8 cellular contexts compared by ENCODE assay signal in the genomic region with DNA sequence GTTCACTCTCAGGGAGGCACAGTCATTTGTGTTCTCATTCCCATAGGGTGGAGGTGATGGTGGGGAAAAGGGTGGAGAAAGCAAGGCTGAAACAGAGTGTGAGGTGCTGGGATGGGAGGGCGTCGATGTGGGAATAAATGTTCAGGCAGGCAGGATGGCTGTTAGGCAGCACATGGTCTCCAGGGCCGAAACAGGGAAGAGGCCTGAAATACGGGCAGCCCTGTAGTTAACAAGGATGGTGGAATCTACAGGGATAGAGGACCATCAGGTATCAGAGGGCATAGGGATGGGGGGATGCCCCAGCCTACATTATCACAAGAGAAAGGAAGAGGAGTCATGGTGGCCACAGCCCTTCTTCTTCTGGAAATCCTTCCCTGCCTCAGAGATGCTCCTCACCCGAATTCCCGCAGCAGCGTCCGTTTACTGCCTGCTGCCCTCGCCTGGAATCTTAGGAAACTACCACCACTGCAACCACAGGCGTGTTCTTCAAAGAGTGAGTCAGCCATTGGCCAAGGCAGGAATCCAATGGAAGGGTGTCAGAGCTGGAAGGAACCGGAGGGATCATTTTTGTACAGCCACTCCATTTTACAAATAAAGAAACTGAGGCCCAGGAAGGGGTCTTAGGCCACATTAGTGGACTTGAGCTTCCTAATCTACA. TPM values are rescaled to one million over a fixed set of nuclear protein-coding genes. Genes with fewer than 3 reads are reported as not detected.
A peak's percentile ranks its signal among the peaks of the same experiment; 100 is the strongest.
DNase-seq lines count a peak whose midpoint lies in the region; ATAC-seq and TF ChIP-seq lines count a peak whose summit lies in the region.

No MANE protein-coding gene starts in this region.

- H3K27me3 Mint-ChIP-seq in CD14-positive monocyte (ENCODE audit: low read depth in 3 of 3), result peaks cover 9 to 18% (median 15%) of the 10 kb centered on the region in 3 donors

- no peak overlapping the region for H3K27ac Mint-ChIP-seq in CD14-positive monocyte

- DNase-seq in HEK293T (ENCODE audit: extremely low spot score) (peak; percentile 77), left cardiac atrium (peak; percentile 71), renal cortical epithelial cell (ENCODE audit: low read depth) (peak; percentile 72), CD14-positive monocyte (ENCODE audit: low spot score) (no peak), GM19240 (ENCODE audit: insufficient read length, low spot score) (no peak)

- POLR2A ChIA-PET in HEK293T (lab: Yijun Ruan, JAX), result no interaction called here

- ATAC-seq in left cardiac atrium (peak; percentile 85 to 88), GM21576 (IDR thresholded peaks at IDR 0.05; ENCODE audit: unreplicated experiment) (no peak)

- H3K27ac ChIP-seq in 22Rv1 (no peak overlapping the region), VCaP (no peak overlapping the region)

- no peaks in the 10 kb centered on the region for H3K4me1 Mint-ChIP-seq in CD14-positive monocyte

- no peaks in the 10 kb centered on the region for H3K36me3 Mint-ChIP-seq in CD14-positive monocyte

- no peak overlapping the region for H3K4me3 Mint-ChIP-seq in CD14-positive monocyte

- TF ChIP-seq CTCF in 22Rv1 (IDR thresholded peaks at IDR 0.05), result peak; percentile 77
- peak; percentile 73 for TF ChIP-seq CTCF in VCaP (conservative IDR thresholded peaks at IDR 0.05)
- TF ChIP-seq CTCF in CD14-positive monocyte (IDR thresholded peaks at IDR 0.05), result no peak

- CTCF ChIA-PET in HEK293T (lab: Yijun Ruan, JAX), result interaction anchor here (0.6 to 2.5 kb wide), 2 partner anchors 20 to 194 kb away, joined by 3 to 18 read pairs; no protein-coding TSS in a partner anchor

- peaks cover 2 to 8% (median 6%) of the 10 kb centered on the region in 7 donors for H3K9me3 Mint-ChIP-seq in CD14-positive monocyte

- intact Hi-C loops in left cardiac atrium (cut with DNase I), result loop anchor here (2.0 to 10.0 kb wide), 3 partner anchors 51 to 195 kb away; partner anchors contain the start of gene POMGNT2 (in 1 of the 2)
- intact Hi-C loops in CD14-positive monocyte (cut with micrococcal nuclease), result no loop called here

TF ChIP-seq in HEK293T, 16 proteins besides CTCF, POLR2A, EP300 and RAD21:
- no peak for TF ChIP-seq NFRKB (IDR thresholded peaks at IDR 0.05)
- TF ChIP-seq TARDBP (IDR thresholded peaks at IDR 0.05), result no peak

RNA-seq across cellular contexts. Expression of gene POMGNT2, which starts 49.7 kb away (rescaled TPM):
- 10 to 100 TPM; 16.7 to 19.2 TPM for total RNA-seq in left cardiac atrium
- total RNA-seq in renal cortical epithelial cell, result 6.3 and 22.4 TPM in 2 replicates
- 1 to 10 TPM; 4.3 to 4.4 TPM for polyA plus RNA-seq in CD14-positive monocyte

Comparison
In these comparisons a context has a peak if more than half of its experiments do, and no peak if none do; other contexts are left out.
1. DNase-seq: peak in HEK293T (single experiment), left cardiac atrium (single experiment) and renal cortical epithelial cell (single experiment); none in CD14-positive monocyte (single experiment) and GM19240 (single experiment).
2. intact Hi-C loops: an anchor here in left cardiac atrium (2.0 to 10.0 kb wide); none called in CD14-positive monocyte.